18 cellular contexts compared by ENCODE assay signal in the genomic region with DNA sequence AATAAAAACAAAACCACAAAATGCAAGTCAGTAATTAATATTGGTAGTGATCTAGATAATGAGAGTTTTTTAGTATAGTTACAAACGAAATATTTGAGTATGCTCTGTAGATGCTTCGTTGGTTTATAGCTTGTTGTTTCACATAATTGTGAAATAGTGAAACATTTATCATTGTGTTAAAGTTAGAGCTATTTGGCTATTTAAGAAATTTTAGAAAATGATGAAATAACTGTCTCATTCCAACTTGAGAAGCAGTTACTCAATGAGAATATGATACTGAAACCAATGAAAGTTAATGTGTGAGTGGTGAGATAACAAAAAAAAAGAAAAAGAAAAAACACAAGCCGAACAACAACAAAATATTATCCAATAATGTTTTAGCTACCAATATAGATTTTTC.
DNase-seq lines count a peak whose midpoint lies in the region; ATAC-seq and TF ChIP-seq lines count a peak whose summit lies in the region.
"Had no signal": no experiment of that assay in that cellular context is flagged by ENCODE, and none has a peak within 500 bp of the region (broad histone marks: within the 10 kb centered on the region; RNA-seq: fewer than 3 reads in every experiment).

No MANE protein-coding gene starts in this region.

- H3F3A ChIP-seq in GM23248 (ENCODE audit: insufficient read depth) = peaks cover 17% of the 10 kb centered on the region; the same call in 1 of the 2 replicates

- H2BK120ac ChIP-seq in H9 (ENCODE audit: low read depth, low read length, poor library complexity, severe bottlenecking) = no peak overlapping the region

- DNase-seq in GM23248 (peak; percentile 62), brain microvascular endothelial cell (no peak), heart right ventricle (no peak), NCI-H2081 treated with DMSO at 0.1 percent for 48 hours (lab: John Stamatoyannopoulos, UW) (no peak), endodermal cell (no peak), H9 (no peak)
- DNase-seq in activated CD8-positive, alpha-beta memory T cell treated with anti-CD3 and anti-CD28 coated beads, Interleukin-2, amount 50 U/mL, for 4 hours = no peak
- DNase-seq: activated B cell treated with CpG ODN at 0.5 μM for 24 hours; activated CD8-positive, alpha-beta memory T cell treated with anti-CD3 and anti-CD28 coated beads, Interleukin-2, amount 10 ng/mL, durations not matched to agents 7 days and 5 days; activated naive CD4-positive, alpha-beta T cell treated with Interleukin-2 at 50 U/mL for 16 hours; glutamatergic neuron; islet precursor cell; NCI-H1694 treated with DMSO at 0.1 percent for 48 hours; occipital lobe; Peyer's patch; stimulated activated naive CD8-positive, alpha-beta T cell treated with anti-CD3 and anti-CD28 coated beads, Interleukin-15, amount 100 ng/mL, for 72 hours; T-helper 1 cell had no signal

- H3K36me3 Mint-ChIP-seq in endodermal cell (ENCODE audit: low read depth) = no peaks in the 10 kb centered on the region
- peaks cover 0 to 26% (median 17%) of the 10 kb centered on the region in 3 experiments; a peak in 5 of 7 replicates for H3K36me3 Mint-ChIP-seq in H9 (ENCODE audit: insufficient read depth in 1 of 3, low read depth in 3 of 3)
- H3K36me3 Mint-ChIP-seq: activated CD8-positive, alpha-beta memory T cell treated with anti-CD3 and anti-CD28 coated beads, Interleukin-2, amount 10 ng/mL, durations not matched to agents 7 days and 5 days had no signal

- H3K27me3 ChIP-seq in GM23248 (replicated peaks; ENCODE audit: insufficient read depth) (no peaks in the 10 kb centered on the region), brain microvascular endothelial cell (replicated peaks) (no peaks in the 10 kb centered on the region), heart right ventricle (no peaks in the 10 kb centered on the region), subcutaneous abdominal adipose tissue (ENCODE audit: control insufficient read depth in 5 of 5, insufficient read depth in 4 of 5, low read length in 5 of 5) (no peaks in the 10 kb centered on the region), endodermal cell (ENCODE audit: control insufficient read depth, insufficient read depth, low read length, poor library complexity, severe bottlenecking) (no peaks in the 10 kb centered on the region), H9 (ENCODE audit: insufficient read depth, low read length) (no peaks in the 10 kb centered on the region)
- H3K27me3 ChIP-seq: Peyer's patch had no signal

- H4K5ac ChIP-seq in H9 (ENCODE audit: insufficient read length, low read depth, low read length) = no peak overlapping the region

- H2BK12ac ChIP-seq in H9 (ENCODE audit: insufficient read length, low read depth, low read length) = no peak overlapping the region

- TF ChIP-seq CTCF in brain microvascular endothelial cell (IDR thresholded peaks at IDR 0.05; ENCODE audit: low read depth, low read length, missing control alignments) (no peak), heart right ventricle (IDR thresholded peaks at IDR 0.05) (no peak), endodermal cell (conservative IDR thresholded peaks at IDR 0.05) (no peak), H9 (conservative IDR thresholded peaks at IDR 0.05) (no peak)

- H3K27me3 Mint-ChIP-seq in endodermal cell (ENCODE audit: insufficient read depth) = no peaks in the 10 kb centered on the region
- no peaks in the 10 kb centered on the region; the same call in 1 of the 2 replicates for H3K27me3 Mint-ChIP-seq in H9 (ENCODE audit: low read depth)
- H3K27me3 Mint-ChIP-seq: activated B cell treated with CpG ODN at 0.5 μM for 24 hours had no signal

- H2BK5ac ChIP-seq in H9 (ENCODE audit: insufficient read length, low read length) = no peak overlapping the region

- peak in 2 of 8 donors; percentile 47 to 49 for ATAC-seq in heart right ventricle
- ATAC-seq: activated CD8-positive, alpha-beta memory T cell treated with anti-CD3 and anti-CD28 coated beads, Interleukin-2, amount 10 ng/mL, durations not matched to agents 7 days and 5 days; stimulated activated naive CD8-positive, alpha-beta T cell treated with anti-CD3 and anti-CD28 coated beads, Interleukin-15, amount 100 ng/mL, for 72 hours had no signal

- no peaks in the 10 kb centered on the region for H3K9me2 ChIP-seq in GM23248 (ENCODE audit: insufficient read depth)

- H3K4me3 ChIP-seq in GM23248 (peak overlapping the region; percentile 64), brain microvascular endothelial cell (ENCODE audit: low read depth, low read length) (no peak overlapping the region), heart right ventricle (peak overlapping the region in 3 of 10 donors; percentile 2 to 21 (median 14)), subcutaneous abdominal adipose tissue (ENCODE audit: low read depth in 1 of 5, low read length in 5 of 5) (peak overlapping the region in 3 of 5 donors; percentile 29 to 40 (median 37)), endodermal cell (ENCODE audit: low read length) (no peak overlapping the region)
- H3K4me3 ChIP-seq: Peyer's patch had no signal

- H3K27ac Mint-ChIP-seq in endodermal cell (no peak overlapping the region), H9 (no peak overlapping the region)
- H3K27ac Mint-ChIP-seq: activated B cell treated with CpG ODN at 0.5 μM for 24 hours; activated CD8-positive, alpha-beta memory T cell treated with anti-CD3 and anti-CD28 coated beads, Interleukin-2, amount 10 ng/mL, durations not matched to agents 7 days and 5 days; stimulated activated naive CD8-positive, alpha-beta T cell treated with anti-CD3 and anti-CD28 coated beads, Interleukin-15, amount 100 ng/mL, for 72 hours had no signal

- no peak overlapping the region for H3K23ac ChIP-seq in H9 (ENCODE audit: insufficient read length, low read depth, low read length)

- H3K4me3 Mint-ChIP-seq in endodermal cell = no peak overlapping the region
- no peak overlapping the region for H3K4me3 Mint-ChIP-seq in H9
- H3K4me3 Mint-ChIP-seq: activated B cell treated with CpG ODN at 0.5 μM for 24 hours; activated CD8-positive, alpha-beta memory T cell treated with anti-CD3 and anti-CD28 coated beads, Interleukin-2, amount 10 ng/mL, durations not matched to agents 7 days and 5 days; stimulated activated naive CD8-positive, alpha-beta T cell treated with anti-CD3 and anti-CD28 coated beads, Interleukin-15, amount 100 ng/mL, for 72 hours had no signal

- H4K8ac ChIP-seq in H9 (replicated peaks; ENCODE audit: insufficient read length, low read depth, low read length) = no peak overlapping the region

- H2BK20ac ChIP-seq in H9 (ENCODE audit: low read depth, low read length, poor library complexity, severe bottlenecking) = no peak overlapping the region

- H3K4me2 ChIP-seq in GM23248 (ENCODE audit: unreplicated experiment) (peak overlapping the region; percentile 96), H9 (ENCODE audit: insufficient read depth, insufficient read length, low read length) (no peak overlapping the region)

- in situ Hi-C loops in GM23248 (cut with MboI) = no loop called here
- in situ Hi-C loops in brain microvascular endothelial cell (cut with HindIII; ENCODE audit: low pct_ligation_motif_present, low sequenced_read_pairs) = no loop called here

- no peak overlapping the region for H4K91ac ChIP-seq in H9 (ENCODE audit: insufficient read length, low read depth, low read length)

- H3K4me1 Mint-ChIP-seq in endodermal cell = peaks cover 2% of the 10 kb centered on the region
- H3K4me1 Mint-ChIP-seq in H9 = peaks cover 11 to 13% of the 10 kb centered on the region in 2 experiments
- H3K4me1 Mint-ChIP-seq: activated B cell treated with CpG ODN at 0.5 μM for 24 hours; activated CD8-positive, alpha-beta memory T cell treated with anti-CD3 and anti-CD28 coated beads, Interleukin-2, amount 10 ng/mL, durations not matched to agents 7 days and 5 days; stimulated activated naive CD8-positive, alpha-beta T cell treated with anti-CD3 and anti-CD28 coated beads, Interleukin-15, amount 100 ng/mL, for 72 hours had no signal

- no peak overlapping the region for H3T11ph ChIP-seq in H9 (ENCODE audit: low read length)

- no peak overlapping the region for H3K4ac ChIP-seq in H9 (ENCODE audit: low read depth, low read length)

- H2AK5ac ChIP-seq in H9 (ENCODE audit: insufficient read length, low read length) = no peak overlapping the region

- no peaks in the 10 kb centered on the region for H3K23me2 ChIP-seq in H9 (ENCODE audit: insufficient read length, low read depth, low read length, poor library complexity, severe bottlenecking)

- H3K27ac ChIP-seq in GM23248 (peak overlapping the region; percentile 71), brain microvascular endothelial cell (peak overlapping the region; percentile 95), heart right ventricle (peak overlapping the region in 8 of 10 donors; percentile 42 to 77 (median 67)), subcutaneous abdominal adipose tissue (ENCODE audit: low read depth, low read length) (peak overlapping the region; percentile 74), endodermal cell (ENCODE audit: low read depth, low read length) (no peak overlapping the region), H9 (ENCODE audit: insufficient read length, low read depth, low read length) (no peak overlapping the region)
- H3K27ac ChIP-seq: Peyer's patch had no signal

- H3K56ac ChIP-seq in H9 (ENCODE audit: insufficient read length, low read depth, low read length) = no peak overlapping the region

- intact Hi-C loops in heart right ventricle (cut with DNase I) = loop anchor here in 1 of 10 donors (5.0 to 10.0 kb wide), 2 partner anchors 121 to 473 kb away; partner anchors contain the start of gene ZEB2

- H3K79me2 ChIP-seq in GM23248 (ENCODE audit: insufficient read depth) (no peaks in the 10 kb centered on the region), H9 (ENCODE audit: insufficient read depth, low read length) (no peaks in the 10 kb centered on the region)

- H3K4me1 ChIP-seq in GM23248 (ENCODE audit: insufficient read depth) = peaks cover 18% of the 10 kb centered on the region
- peaks cover 0 to 19% (median 4%) of the 10 kb centered on the region in 9 donors for H3K4me1 ChIP-seq in heart right ventricle
- peaks cover 6 to 28% (median 8%) of the 10 kb centered on the region in 5 donors for H3K4me1 ChIP-seq in subcutaneous abdominal adipose tissue (ENCODE audit: control insufficient read depth in 5 of 5, insufficient read depth in 5 of 5, low read length in 5 of 5)
- peaks cover under 1% of the 10 kb centered on the region for H3K4me1 ChIP-seq in endodermal cell (ENCODE audit: control insufficient read depth, insufficient read depth, low read length)
- H3K4me1 ChIP-seq in H9 (ENCODE audit: insufficient read depth, low read length) = peaks cover 2% of the 10 kb centered on the region; the same call in 1 of the 2 replicates
- H3K4me1 ChIP-seq: Peyer's patch had no signal

- H3K18ac ChIP-seq in H9 (ENCODE audit: insufficient read length, low read depth, low read length) = no peak overlapping the region

- H3K9me3 Mint-ChIP-seq in endodermal cell (peaks cover 6% of the 10 kb centered on the region), H9 (peaks cover 16 to 22% of the 10 kb centered on the region in 2 experiments)
- H3K9me3 Mint-ChIP-seq: activated B cell treated with CpG ODN at 0.5 μM for 24 hours had no signal

- H2AFZ ChIP-seq in GM23248 (peak overlapping the region; percentile 63), H9 (ENCODE audit: low read length) (no peak overlapping the region)

- H3K79me1 ChIP-seq in H9 (ENCODE audit: insufficient read depth, low read depth, low read length, poor library complexity, severe bottlenecking) = no peaks in the 10 kb centered on the region

- no peak overlapping the region for H2BK15ac ChIP-seq in H9 (ENCODE audit: low read depth, low read length)

- H3K9ac ChIP-seq in GM23248 (peak overlapping the region; percentile 53), subcutaneous abdominal adipose tissue (ENCODE audit: low read length in 5 of 5) (peak overlapping the region in 2 of 5 donors; percentile 24 to 26), endodermal cell (ENCODE audit: extremely low read depth, low read length, poor library complexity, severe bottlenecking) (no peak overlapping the region), H9 (ENCODE audit: extremely low read depth, insufficient read length, low read length) (no peak overlapping the region)

- no peaks in the 10 kb centered on the region for H3K36me3 ChIP-seq in GM23248 (ENCODE audit: low read depth)
- no peaks in the 10 kb centered on the region for H3K36me3 ChIP-seq in brain microvascular endothelial cell (replicated peaks)
- no peaks in the 10 kb centered on the region for H3K36me3 ChIP-seq in heart right ventricle
- no peaks in the 10 kb centered on the region for H3K36me3 ChIP-seq in subcutaneous abdominal adipose tissue (ENCODE audit: control insufficient read depth in 5 of 5, insufficient read depth in 5 of 5, low read length in 5 of 5)
- no peaks in the 10 kb centered on the region for H3K36me3 ChIP-seq in endodermal cell (ENCODE audit: control insufficient read depth, insufficient read depth, low read length)
- H3K36me3 ChIP-seq: Peyer's patch had no signal

- H3K9me3 ChIP-seq in GM23248 (ENCODE audit: low read depth) (no peaks in the 10 kb centered on the region), heart right ventricle (no peaks in the 10 kb centered on the region), subcutaneous abdominal adipose tissue (ENCODE audit: control insufficient read depth in 5 of 5, low read length in 5 of 5) (no peaks in the 10 kb centered on the region), endodermal cell (ENCODE audit: control insufficient read depth, low read length) (peaks cover 8% of the 10 kb centered on the region), H9 (ENCODE audit: control insufficient read depth, low read depth, low read length) (no peaks in the 10 kb centered on the region)
- H3K9me3 ChIP-seq: Peyer's patch had no signal

- H3K14ac ChIP-seq in H9 (ENCODE audit: insufficient read depth, low read length) = no peak overlapping the region

- H4K20me1 ChIP-seq in GM23248 (ENCODE audit: insufficient read depth) (no peaks in the 10 kb centered on the region), H9 (ENCODE audit: control insufficient read depth, insufficient read depth, insufficient read length) (no peaks in the 10 kb centered on the region)

- WGBS in GM23248 (ENCODE audit: low coverage in 1 of 2, low lambda C conversion rate in 2 of 2, missing lambda C conversion rate in 2 of 2), 2 experiments = 4 to 7% methylated on average over 3 of the region's 3 CpGs
- WGBS in heart right ventricle, 2 donors = 46 to 65% methylated on average over 3 of the region's 3 CpGs
- 73 to 79% methylated on average over 2 of the region's 3 CpGs for WGBS in endodermal cell (ENCODE audit: insufficient coverage in 1 of 2, insufficient read length in 1 of 2), 2 experiments
- WGBS in H9 (ENCODE audit: extremely low coverage, insufficient read length, low lambda C conversion rate) = 100% methylated on average over 1 of the region's 3 CpGs

Comparison
In these comparisons a context has a peak if more than half of its experiments do, and no peak if none do; other contexts are left out.
1. H3K27ac ChIP-seq: peak in GM23248 (single experiment), brain microvascular endothelial cell (single experiment), heart right ventricle (8 of 10) and subcutaneous abdominal adipose tissue (single experiment); none in endodermal cell (single experiment) and H9 (single experiment).
2. H3K4me3 ChIP-seq: peak in GM23248 (single experiment) and subcutaneous abdominal adipose tissue (3 of 5); none in brain microvascular endothelial cell (single experiment) and endodermal cell (single experiment).